In genomic region chr4:70772929-70773555, GRCh38 we compare ENCODE assay signal across 16 cellular contexts. TPM values are rescaled to one million over a fixed set of nuclear protein-coding genes. Genes with fewer than 3 reads are reported as not detected.
A peak's percentile ranks its signal among the peaks of the same experiment; 100 is the strongest.
DNase-seq lines count a peak whose midpoint lies in the region; ATAC-seq lines count a peak whose summit lies in the region.
"Had no signal": no experiment of that assay in that cellular context is flagged by ENCODE, and none has a peak within 500 bp of the region (broad histone marks: within the 10 kb centered on the region; RNA-seq: fewer than 3 reads in every experiment).

No MANE protein-coding gene starts in this region.

- H3K4me3 ChIP-seq in naive thymus-derived CD4-positive, alpha-beta T cell (ENCODE audit: low read length), result no peak overlapping the region
- H3K4me3 ChIP-seq: SJSA1 had no signal

- POLR2A ChIA-PET in naive thymus-derived CD4-positive, alpha-beta T cell (lab: Charles Lee), result no interaction called here

- H3K4me1 Mint-ChIP-seq in naive thymus-derived CD4-positive, alpha-beta T cell, result peaks cover 0 to 16% (median 4%) of the 10 kb centered on the region in 7 donors

- H3K4me1 ChIP-seq in naive thymus-derived CD4-positive, alpha-beta T cell (ENCODE audit: control insufficient read depth in 2 of 2, insufficient read depth in 2 of 2, low read length in 2 of 2), result no peaks in the 10 kb centered on the region

- ATAC-seq in GM18519 (IDR thresholded peaks at IDR 0.05; ENCODE audit: low FRiP score, unreplicated experiment) (peak; percentile 49), HG02623 (IDR thresholded peaks at IDR 0.05; ENCODE audit: unreplicated experiment) (peak; percentile 55), GM21381 (IDR thresholded peaks at IDR 0.05; ENCODE audit: unreplicated experiment) (no peak), GM19463 (IDR thresholded peaks at IDR 0.05; ENCODE audit: unreplicated experiment) (no peak)
- no peak for ATAC-seq in naive thymus-derived CD4-positive, alpha-beta T cell
- ATAC-seq: activated CD8-positive, alpha-beta T cell treated with anti-CD3 and anti-CD28 coated beads, Interleukin-2, amount 10 ng/mL, durations not matched to agents 7 days and 5 days; CD8-positive, alpha-beta T cell; esophagus mucosa had no signal

- peak; percentile 46 to 49 for DNase-seq in AML-193 (lab: John Stamatoyannopoulos, UW)
- DNase-seq in KBM-7, result peak; percentile 3
- no peak for DNase-seq in NCI-H82 treated with DMSO at 0.1 percent for 48 hours (lab: John Stamatoyannopoulos, UW; ENCODE audit: unreplicated experiment)
- DNase-seq in naive thymus-derived CD4-positive, alpha-beta T cell, result no peak
- DNase-seq: activated CD8-positive, alpha-beta T cell treated with anti-CD3 and anti-CD28 coated beads, Interleukin-2, amount 10 ng/mL, durations not matched to agents 7 days and 5 days; CD8-positive, alpha-beta T cell; GOT3; NCI-H1105; NCI-H2171 treated with DMSO at 0.1 percent for 48 hours; stimulated activated naive CD4-positive, alpha-beta T cell treated with Interleukin-2 at 50 U/mL for 16 hours had no signal

- H3K27ac ChIP-seq in naive thymus-derived CD4-positive, alpha-beta T cell (ENCODE audit: low read depth, low read length), result no peak overlapping the region
- H3K27ac ChIP-seq: SJSA1 had no signal

- no peaks in the 10 kb centered on the region for H3K27me3 Mint-ChIP-seq in naive thymus-derived CD4-positive, alpha-beta T cell

- H3K36me3 ChIP-seq in naive thymus-derived CD4-positive, alpha-beta T cell (ENCODE audit: control insufficient read depth in 2 of 3, insufficient read depth in 3 of 3, low read length in 3 of 3), result peaks cover 0 to 6% (median 0%) of the 10 kb centered on the region in 3 experiments
- H3K36me3 ChIP-seq: SJSA1 had no signal

- in situ Hi-C loops in KBM-7 (cut with MboI; ENCODE audit: low pct_unique_long_range_greater_than_20kb, low sequenced_read_pairs), result no loop called here

- H3K9me3 ChIP-seq in naive thymus-derived CD4-positive, alpha-beta T cell (ENCODE audit: control insufficient read depth in 2 of 3, low read length in 3 of 3), result no peaks in the 10 kb centered on the region
- H3K9me3 ChIP-seq: SJSA1 had no signal

- H3K27ac Mint-ChIP-seq in naive thymus-derived CD4-positive, alpha-beta T cell, result no peak overlapping the region
- H3K27ac Mint-ChIP-seq: activated CD8-positive, alpha-beta T cell treated with anti-CD3 and anti-CD28 coated beads, Interleukin-2, amount 10 ng/mL, durations not matched to agents 7 days and 5 days; CD8-positive, alpha-beta T cell had no signal

- H3K9me3 Mint-ChIP-seq in naive thymus-derived CD4-positive, alpha-beta T cell, result no peaks in the 10 kb centered on the region
- H3K9me3 Mint-ChIP-seq: CD8-positive, alpha-beta T cell had no signal

- H3K4me3 Mint-ChIP-seq in naive thymus-derived CD4-positive, alpha-beta T cell, result no peak overlapping the region
- H3K4me3 Mint-ChIP-seq: activated CD8-positive, alpha-beta T cell treated with anti-CD3 and anti-CD28 coated beads, Interleukin-2, amount 10 ng/mL, durations not matched to agents 7 days and 5 days; CD8-positive, alpha-beta T cell had no signal

- intact Hi-C loops in naive thymus-derived CD4-positive, alpha-beta T cell (cut with micrococcal nuclease), result loop anchor here in 1 of 2 donors (5.0 kb wide), 1 partner anchor 36 kb away; no protein-coding TSS in a partner anchor

- H3K27me3 ChIP-seq in naive thymus-derived CD4-positive, alpha-beta T cell (ENCODE audit: control insufficient read depth in 2 of 2, insufficient read depth in 2 of 2, low read length in 2 of 2), result no peaks in the 10 kb centered on the region
- H3K27me3 ChIP-seq: SJSA1 had no signal

- CTCF ChIA-PET in naive thymus-derived CD4-positive, alpha-beta T cell (lab: Charles Lee), result interaction anchor here (1.4 kb wide), 1 partner anchor 38 kb away, joined by 3 read pairs; no protein-coding TSS in a partner anchor

- peaks cover 0 to 17% (median 8%) of the 10 kb centered on the region in 5 donors for H3K36me3 Mint-ChIP-seq in naive thymus-derived CD4-positive, alpha-beta T cell

RNA-seq across cellular contexts. Expression of gene RUFY3, which starts 51.3 kb away (rescaled TPM):
- total RNA-seq in naive thymus-derived CD4-positive, alpha-beta T cell, result 10 to 100 TPM; 17.3 to 41.2 (median 39.3) TPM
- 1 to 10 TPM; 4.0 to 5.7 TPM for polyA plus RNA-seq in naive thymus-derived CD4-positive, alpha-beta T cell

Comparison
In these comparisons a context has a peak if more than half of its experiments do, and no peak if none do; other contexts are left out.
1. DNase-seq: peak in AML-193 (2 of 2) and KBM-7 (single experiment); none in NCI-H82 treated with DMSO at 0.1 percent for 48 hours (single experiment) and naive thymus-derived CD4-positive, alpha-beta T cell (0 of 9).
2. ATAC-seq: peak in GM18519 (single experiment) and HG02623 (single experiment); none in GM21381 (single experiment), GM19463 (single experiment) and naive thymus-derived CD4-positive, alpha-beta T cell (single experiment).